17 cellular contexts compared by ENCODE assay signal in genomic region chr6:100512203-100512862, GRCh38. TPM values are rescaled to one million over a fixed set of nuclear protein-coding genes. Genes with fewer than 3 reads are reported as not detected.
DNase-seq lines count a peak whose midpoint lies in the region; ATAC-seq and TF ChIP-seq lines count a peak whose summit lies in the region.
"Had no signal": no experiment of that assay in that cellular context is flagged by ENCODE, and none has a peak within 500 bp of the region (broad histone marks: within the 10 kb centered on the region; RNA-seq: fewer than 3 reads in every experiment).

No MANE protein-coding gene starts in this region.

- no peak for TF ChIP-seq POLR2A in gastrocnemius medialis (IDR thresholded peaks at IDR 0.05)

- H3K36me3 ChIP-seq in RWPE2 (ENCODE audit: low read depth) (peaks cover 69% of the 10 kb centered on the region), gastrocnemius medialis (peaks cover 0 to 17% of the 10 kb centered on the region in 2 donors)

- peak overlapping the region; percentile 45; the same call in 1 of the 2 replicates for H3K27ac Mint-ChIP-seq in HFFc6
- H3K27ac Mint-ChIP-seq in naive thymus-derived CD8-positive, alpha-beta T cell: no peak overlapping the region
- H3K27ac Mint-ChIP-seq: activated naive CD4-positive, alpha-beta T cell treated with anti-CD3 and anti-CD28 coated beads, Interleukin-2, amount 10 ng/mL, durations not matched to agents 7 days and 5 days; CD4-positive, alpha-beta T cell; stimulated activated naive CD8-positive, alpha-beta T cell treated with anti-CD3 and anti-CD28 coated beads, Interleukin-15, amount 100 ng/mL, for 72 hours had no signal

- POLR2A ChIA-PET in naive thymus-derived CD8-positive, alpha-beta T cell (lab: Charles Lee): no interaction called here

- H3K4me1 Mint-ChIP-seq in HFFc6 (ENCODE audit: low read depth): peaks cover 29% of the 10 kb centered on the region
- H3K4me1 Mint-ChIP-seq in naive thymus-derived CD8-positive, alpha-beta T cell: no peaks in the 10 kb centered on the region
- H3K4me1 Mint-ChIP-seq: activated naive CD4-positive, alpha-beta T cell treated with anti-CD3 and anti-CD28 coated beads, Interleukin-2, amount 10 ng/mL, durations not matched to agents 7 days and 5 days; stimulated activated naive CD8-positive, alpha-beta T cell treated with anti-CD3 and anti-CD28 coated beads, Interleukin-15, amount 100 ng/mL, for 72 hours had no signal

- H3K4me3 ChIP-seq in RWPE2 (ENCODE audit: severe bottlenecking) (no peak overlapping the region), gastrocnemius medialis (no peak overlapping the region)
- H3K4me3 ChIP-seq: vagina had no signal

- H3K4me1 ChIP-seq in RWPE2 (ENCODE audit: insufficient read depth, poor library complexity, severe bottlenecking): no peaks in the 10 kb centered on the region
- H3K4me1 ChIP-seq in gastrocnemius medialis: no peaks in the 10 kb centered on the region
- H3K4me1 ChIP-seq: vagina had no signal

- peak overlapping the region; percentile 10; the same call in 1 of the 2 replicates for H3K4me3 Mint-ChIP-seq in HFFc6
- H3K4me3 Mint-ChIP-seq in naive thymus-derived CD8-positive, alpha-beta T cell: no peak overlapping the region
- H3K4me3 Mint-ChIP-seq: activated naive CD4-positive, alpha-beta T cell treated with anti-CD3 and anti-CD28 coated beads, Interleukin-2, amount 10 ng/mL, durations not matched to agents 7 days and 5 days; CD4-positive, alpha-beta T cell; stimulated activated naive CD8-positive, alpha-beta T cell treated with anti-CD3 and anti-CD28 coated beads, Interleukin-15, amount 100 ng/mL, for 72 hours had no signal

- no peaks in the 10 kb centered on the region for H3K9me3 Mint-ChIP-seq in HFFc6
- H3K9me3 Mint-ChIP-seq in naive thymus-derived CD8-positive, alpha-beta T cell: no peaks in the 10 kb centered on the region
- H3K9me3 Mint-ChIP-seq: activated naive CD4-positive, alpha-beta T cell treated with anti-CD3 and anti-CD28 coated beads, Interleukin-2, amount 10 ng/mL, durations not matched to agents 7 days and 5 days; CD4-positive, alpha-beta T cell; stimulated activated naive CD8-positive, alpha-beta T cell treated with anti-CD3 and anti-CD28 coated beads, Interleukin-15, amount 100 ng/mL, for 72 hours had no signal

- peak; percentile 56; the same call in 1 of the 3 replicates for ATAC-seq in RWPE2 (ENCODE audit: low read depth)
- ATAC-seq in gastrocnemius medialis: peak; percentile 78 to 89
- no peak for ATAC-seq in naive thymus-derived CD8-positive, alpha-beta T cell
- ATAC-seq: Panc1; stimulated activated naive CD8-positive, alpha-beta T cell treated with anti-CD3 and anti-CD28 coated beads, Interleukin-15, amount 100 ng/mL, for 72 hours had no signal

- in situ Hi-C loops in gastrocnemius medialis (cut with MboI; ENCODE audit: low sequenced_read_pairs in 4 of 4): no loop called here

- H3K27me3 ChIP-seq in RWPE2 (ENCODE audit: insufficient read depth, poor library complexity, severe bottlenecking) (no peaks in the 10 kb centered on the region), gastrocnemius medialis (no peaks in the 10 kb centered on the region)
- H3K27me3 ChIP-seq: vagina had no signal

- intact Hi-C loops in gastrocnemius medialis (cut with DNase I; ENCODE audit: low total_unique reads): loop anchor here (5.0 kb wide), 1 partner anchor 425 kb away; no protein-coding TSS in a partner anchor

- H3K27ac ChIP-seq in RWPE2 (ENCODE audit: poor library complexity, severe bottlenecking): no peak overlapping the region
- peak overlapping the region in 1 of 4 donors; percentile 54 for H3K27ac ChIP-seq in gastrocnemius medialis
- H3K27ac ChIP-seq: vagina had no signal

- H3K36me3 Mint-ChIP-seq in HFFc6 (ENCODE audit: low read depth): peaks cover 38% of the 10 kb centered on the region
- H3K36me3 Mint-ChIP-seq in naive thymus-derived CD8-positive, alpha-beta T cell: peaks cover 27 to 79% (median 57%) of the 10 kb centered on the region in 3 donors

- peak; percentile 64 for DNase-seq in HFFc6
- DNase-seq in RWPE2 (ENCODE audit: low spot score): no peak
- DNase-seq in fibroblast of gingiva (ENCODE audit: low read depth): peak; percentile 3
- DNase-seq in gastrocnemius medialis: no peak
- no peak for DNase-seq in mucosa of gallbladder (ENCODE audit: low spot score)
- no peak for DNase-seq in 8988T
- DNase-seq in naive thymus-derived CD8-positive, alpha-beta T cell: no peak
- DNase-seq: activated CD4-positive, alpha-beta T cell treated with anti-CD3 and anti-CD28 coated beads for 1 hour; activated naive CD4-positive, alpha-beta T cell treated with anti-CD3 and anti-CD28 coated beads, Interleukin-2, amount 10 ng/mL, durations not matched to agents 7 days and 5 days; CD4-positive, alpha-beta T cell; central memory CD4-positive, alpha-beta T cell; NCI-H1436 treated with DMSO at 0.1 percent for 48 hours; NCI-H526 treated with DMSO at 0.1 percent for 48 hours; posterior cingulate gyrus; stimulated activated naive CD8-positive, alpha-beta T cell treated with anti-CD3 and anti-CD28 coated beads, Interleukin-15, amount 100 ng/mL, for 72 hours had no signal

- TF ChIP-seq CTCF in HFFc6 (IDR thresholded peaks at IDR 0.05) (no peak), RWPE2 (IDR thresholded peaks at IDR 0.05; ENCODE audit: poor library complexity, severe bottlenecking) (no peak), gastrocnemius medialis (IDR thresholded peaks at IDR 0.05 in 4 of 5, conservative IDR thresholded peaks at IDR 0.05 in 1 of 5) (no peak)

- H3K9me3 ChIP-seq in RWPE2 (ENCODE audit: severe bottlenecking) (no peaks in the 10 kb centered on the region), gastrocnemius medialis (no peaks in the 10 kb centered on the region)
- H3K9me3 ChIP-seq: vagina had no signal

- no peaks in the 10 kb centered on the region for H3K27me3 Mint-ChIP-seq in HFFc6 (ENCODE audit: insufficient read depth)
- H3K27me3 Mint-ChIP-seq in naive thymus-derived CD8-positive, alpha-beta T cell: no peaks in the 10 kb centered on the region
- H3K27me3 Mint-ChIP-seq: activated naive CD4-positive, alpha-beta T cell treated with anti-CD3 and anti-CD28 coated beads, Interleukin-2, amount 10 ng/mL, durations not matched to agents 7 days and 5 days; CD4-positive, alpha-beta T cell; stimulated activated naive CD8-positive, alpha-beta T cell treated with anti-CD3 and anti-CD28 coated beads, Interleukin-15, amount 100 ng/mL, for 72 hours had no signal

RNA-seq across cellular contexts. Expression of gene SIM1, which starts 47.6 kb away (rescaled TPM):
- 10 to 100 TPM; 15.4 to 22.0 (median 18.2) TPM for total RNA-seq in HFFc6 (2021; fragmentation: NEBNext Ultra II Directional; extraction: Animal tissue kit (Norgen Biotek cat#: 25700))
- total RNA-seq in gastrocnemius medialis: 1 to 10 TPM in 2 of 4 donors, under 1 TPM in 2; 0.19 to 1.8 (median 0.88) TPM
- not detected for total RNA-seq in mucosa of gallbladder
- total RNA-seq in naive thymus-derived CD8-positive, alpha-beta T cell: not detected
- not detected for polyA plus RNA-seq in naive thymus-derived CD8-positive, alpha-beta T cell
- total RNA-seq: CD4-positive, alpha-beta T cell; vagina had no signal

Comparison
In these comparisons a context has a peak if more than half of its experiments do, and no peak if none do; other contexts are left out.
1. DNase-seq: peak in HFFc6 (single experiment) and fibroblast of gingiva (single experiment); none in RWPE2 (single experiment), gastrocnemius medialis (0 of 2), mucosa of gallbladder (single experiment), 8988T (single experiment) and naive thymus-derived CD8-positive, alpha-beta T cell (0 of 10).
2. ATAC-seq: peak in RWPE2 (single experiment) and gastrocnemius medialis (2 of 2); none in naive thymus-derived CD8-positive, alpha-beta T cell (0 of 2).
3. RNA of gene SIM1, which starts 47.6 kb away (total RNA-seq): 15.4 to 22.0 TPM in HFFc6; 0.19 to 1.8 TPM in gastrocnemius medialis, not detected in mucosa of gallbladder (single experiment) and not detected in naive thymus-derived CD8-positive, alpha-beta T cell; every median in the first group is over 4 times any median in the second.